In genomic region chr2:76517238-76517909, GRCh38 we compare ENCODE assay signal across 27 cellular contexts.
A peak's percentile ranks its signal among the peaks of the same experiment; 100 is the strongest.
DNase-seq lines count a peak whose midpoint lies in the region; ATAC-seq, FAIRE-seq and TF ChIP-seq lines count a peak whose summit lies in the region.
"Had no signal": no experiment of that assay in that cellular context is flagged by ENCODE, and none has a peak within 500 bp of the region (broad histone marks: within the 10 kb centered on the region; RNA-seq: fewer than 3 reads in every experiment).

No MANE protein-coding gene starts in this region.

- in situ Hi-C loops in K562 (cut with MboI): no loop called here

- H3K4me2 ChIP-seq in K562 (ENCODE audit: insufficient read depth, low read length): no peak overlapping the region
- H3K4me2 ChIP-seq: BLaER1 had no signal

- ATAC-seq in K562: no peak
- ATAC-seq: GM12878 had no signal

- no peak overlapping the region for H3K4me3 ChIP-seq in K562
- H3K4me3 ChIP-seq in endodermal cell (ENCODE audit: low read length): peak overlapping the region; percentile 57
- H3K4me3 ChIP-seq: BLaER1, GM12878 had no signal

- H3K9ac ChIP-seq in K562 (ENCODE audit: insufficient read depth in 1 of 2, low read depth in 2 of 2, low read length in 2 of 2) (no peak overlapping the region), endodermal cell (ENCODE audit: extremely low read depth, low read length, poor library complexity, severe bottlenecking) (no peak overlapping the region)
- H3K9ac ChIP-seq: BLaER1 had no signal

- H3K9me1 ChIP-seq in K562 (ENCODE audit: control insufficient read depth, insufficient read depth, low read length): no peaks in the 10 kb centered on the region

- no peaks in the 10 kb centered on the region for H3K4me1 Mint-ChIP-seq in endodermal cell
- H3K4me1 Mint-ChIP-seq: CD14-positive monocyte; CD4-positive, alpha-beta memory T cell; CD4-positive, CD25-positive, alpha-beta regulatory T cell; CD8-positive, alpha-beta memory T cell had no signal

- H3K27ac ChIP-seq in K562 (ENCODE audit: extremely low read depth, low read depth, low read length) (no peak overlapping the region), endodermal cell (ENCODE audit: low read depth, low read length) (no peak overlapping the region)
- H3K27ac ChIP-seq: BLaER1 had no signal

- peak; percentile 1 for DNase-seq in RKO (ENCODE audit: low spot score)
- DNase-seq in K562 (ENCODE audit: extremely low read depth in 1 of 4, low spot score in 3 of 4): no peak
- DNase-seq in endodermal cell: no peak
- no peak for DNase-seq in globus pallidus (ENCODE audit: low spot score)
- DNase-seq in T1000 (lab: John Stamatoyannopoulos, UW): no peak
- DNase-seq in germinal center (ENCODE audit: low spot score): no peak
- DNase-seq: 8988T; ACHN; BE2C; C1 segment of cervical spinal cord; CD4-positive, alpha-beta memory T cell; CD4-positive, CD25-positive, alpha-beta regulatory T cell; CD8-positive, alpha-beta memory T cell; COR-L47; DMS 273 treated with DMSO at 0.1 percent for 48 hours; DMS153; DMS53; DMS79; DND-41; EL; GDM1 had no signal

- CTCF ChIA-PET in K562 (lab: Yijun Ruan, JAX; ENCODE audit: low intra/inter-chr PET ratio): no interaction called here

- H3K4me1 ChIP-seq in K562 (replicated peaks in 1 of 2; ENCODE audit: control insufficient read depth in 2 of 2, insufficient read depth in 2 of 2, low read length in 2 of 2) (no peaks in the 10 kb centered on the region), endodermal cell (ENCODE audit: control insufficient read depth, insufficient read depth, low read length) (no peaks in the 10 kb centered on the region)
- H3K4me1 ChIP-seq: BE2C had no signal

- H3K27me3 ChIP-seq in K562 (ENCODE audit: control insufficient read depth in 2 of 2, insufficient read depth in 2 of 2, low read length in 2 of 2): no peaks in the 10 kb centered on the region
- no peaks in the 10 kb centered on the region for H3K27me3 ChIP-seq in endodermal cell (ENCODE audit: control insufficient read depth, insufficient read depth, low read length, poor library complexity, severe bottlenecking)
- H3K27me3 ChIP-seq: BE2C, BLaER1 had no signal

- no peaks in the 10 kb centered on the region for H3K36me3 ChIP-seq in K562 (ENCODE audit: control insufficient read depth, insufficient read depth, low read length)
- H3K36me3 ChIP-seq in endodermal cell (ENCODE audit: control insufficient read depth, insufficient read depth, low read length): no peaks in the 10 kb centered on the region
- H3K36me3 ChIP-seq: BE2C, BLaER1 had no signal

- TF ChIP-seq CTCF in K562 (IDR thresholded peaks at IDR 0.05 in 2 of 3, conservative IDR thresholded peaks at IDR 0.05 in 1 of 3; ENCODE audit: insufficient read depth in 2 of 3, low read depth in 1 of 3, low read length in 3 of 3) (no peak), endodermal cell (conservative IDR thresholded peaks at IDR 0.05) (no peak)

- H3K9me3 ChIP-seq in K562 (replicated peaks; ENCODE audit: control insufficient read depth, insufficient read depth, low read depth, low read length) (no peaks in the 10 kb centered on the region), endodermal cell (ENCODE audit: control insufficient read depth, low read length) (peaks cover 19% of the 10 kb centered on the region)
- H3K9me3 ChIP-seq: BE2C had no signal

- TF ChIP-seq POLR2A in K562 (conservative IDR thresholded peaks at IDR 0.05): no peak

- WGBS in K562 (ENCODE audit: insufficient coverage, low coverage, missing lambda C conversion rate): 0% methylated on average over 3 of the region's 3 CpGs
- WGBS in endodermal cell (ENCODE audit: insufficient coverage in 1 of 2, insufficient read length in 1 of 2), 2 experiments: 85 to 86% methylated on average over 1 to 3 of the region's 3 CpGs

- no peak overlapping the region for H2AFZ ChIP-seq in K562 (ENCODE audit: low read depth, low read length)

- no TSS peak for BruUV-seq in K562 (replicated peaks; lab: Mats Ljungman, UMichigan)

- H3K4me3 Mint-ChIP-seq in endodermal cell: no peak overlapping the region
- H3K4me3 Mint-ChIP-seq: CD14-positive monocyte; CD4-positive, alpha-beta memory T cell; CD4-positive, CD25-positive, alpha-beta regulatory T cell; CD8-positive, alpha-beta memory T cell had no signal

- intact Hi-C loops in K562 (cut with micrococcal nuclease): no loop called here

- H3K27me3 Mint-ChIP-seq in endodermal cell (ENCODE audit: insufficient read depth): no peaks in the 10 kb centered on the region
- H3K27me3 Mint-ChIP-seq: CD4-positive, alpha-beta memory T cell; CD4-positive, CD25-positive, alpha-beta regulatory T cell; CD8-positive, alpha-beta memory T cell had no signal

- no peaks in the 10 kb centered on the region for H3K36me3 Mint-ChIP-seq in endodermal cell (ENCODE audit: low read depth)
- H3K36me3 Mint-ChIP-seq: CD14-positive monocyte; CD4-positive, alpha-beta memory T cell; CD4-positive, CD25-positive, alpha-beta regulatory T cell; CD8-positive, alpha-beta memory T cell had no signal

- no peak overlapping the region for H3K27ac Mint-ChIP-seq in endodermal cell
- H3K27ac Mint-ChIP-seq: CD14-positive monocyte; CD4-positive, alpha-beta memory T cell; CD4-positive, CD25-positive, alpha-beta regulatory T cell; CD8-positive, alpha-beta memory T cell had no signal

- POLR2A ChIA-PET in K562 (lab: Yijun Ruan, JAX): no interaction called here

- TF ChIP-seq RAD21 in K562 (CRISPR knock-in tag; conservative IDR thresholded peaks at IDR 0.05 in 1 of 2, IDR thresholded peaks at IDR 0.05 in 1 of 2): no peak

- no peaks in the 10 kb centered on the region for H3K79me2 ChIP-seq in K562 (ENCODE audit: control insufficient read depth, insufficient read depth, low read length)

- H4K20me1 ChIP-seq in K562 (replicated peaks; ENCODE audit: control insufficient read depth, insufficient read depth, low read length): no peaks in the 10 kb centered on the region
- H4K20me1 ChIP-seq: BLaER1 had no signal

- H3K9me3 Mint-ChIP-seq in endodermal cell: peaks cover 11% of the 10 kb centered on the region

- FAIRE-seq in K562 (lab: Jason Lieb, UNC): no peak
- FAIRE-seq: A204.1, GM12878, GM12892, GM18507 had no signal

- TF ChIP-seq EP300 in K562 (IDR thresholded peaks at IDR 0.05; ENCODE audit: low read length): no peak

TF ChIP-seq in K562, 482 proteins besides CTCF, POLR2A, EP300 and RAD21:
- TF ChIP-seq HNRNPL (IDR thresholded peaks at IDR 0.05; ENCODE audit: low read depth, low read length) (no peak), CHD4 (IDR thresholded peaks at IDR 0.05; ENCODE audit: insufficient read depth, insufficient replicate concordance, low read depth, low read length, poor library complexity, severe bottlenecking) (no peak), SMARCC2 (IDR thresholded peaks at IDR 0.05; ENCODE audit: low read depth) (no peak), SLC30A9 (CRISPR knock-in tag; IDR thresholded peaks at IDR 0.05) (no peak), ZNF24 (IDR thresholded peaks at IDR 0.05) (no peak), DACH1 (IDR thresholded peaks at IDR 0.05; ENCODE audit: partially characterized antibody) (peak; percentile 95), NR2C1 (IDR thresholded peaks at IDR 0.05) (no peak), NR2C1 (tag; IDR thresholded peaks at IDR 0.05) (no peak)
